ENCODE assay signal across 8 cellular contexts in genomic region chr22:22210375-22210774, GRCh38. TPM values are rescaled to one million over a fixed set of nuclear protein-coding genes. Genes with fewer than 3 reads are reported as not detected.
DNase-seq lines count a peak whose midpoint lies in the region; ATAC-seq and TF ChIP-seq lines count a peak whose summit lies in the region.

No MANE protein-coding gene starts in this region.

- TF ChIP-seq CTCF in fibroblast of mammary gland (conservative IDR thresholded peaks at IDR 0.05; ENCODE audit: control insufficient read depth, insufficient read depth, low read depth, low read length) (no peak), left ventricle myocardium inferior (IDR thresholded peaks at IDR 0.05; ENCODE audit: borderline replicate concordance) (no peak)

- peak; percentile 92 for ATAC-seq in stimulated activated naive CD8-positive, alpha-beta T cell treated with anti-CD3 and anti-CD28 coated beads, Interleukin-15, Interleukin-2, amounts not matched to agents 100 U/mL and 50 U/mL, for 24 hours

- H3K4me3 ChIP-seq in fibroblast of mammary gland (ENCODE audit: control insufficient read depth, low read depth, low read length) (no peak overlapping the region), left ventricle myocardium inferior (no peak overlapping the region)

- no peaks in the 10 kb centered on the region for H3K4me1 ChIP-seq in left ventricle myocardium inferior

- no peaks in the 10 kb centered on the region for H3K9me3 Mint-ChIP-seq in activated CD4-positive, alpha-beta memory T cell treated with anti-CD3 and anti-CD28 coated beads for 36 hours

- CTCF ChIA-PET in activated CD4-positive, alpha-beta memory T cell treated with anti-CD3 and anti-CD28 coated beads for 36 hours (lab: Charles Lee), result interaction anchor here (1.2 to 22.6 kb wide), 6 partner anchors 9 to 54 kb away, joined by 3 to 569 read pairs (median 6); partner anchors contain the start of gene VPREB1

- intact Hi-C loops in activated CD4-positive, alpha-beta memory T cell treated with anti-CD3 and anti-CD28 coated beads for 36 hours (cut with micrococcal nuclease), result loop anchor here (5.0 kb wide), 1 partner anchor 87 kb away; no protein-coding TSS in a partner anchor
- intact Hi-C loops in left ventricle myocardium inferior (cut with micrococcal nuclease), result no loop called here
- intact Hi-C loops in cardiac septum (cut with DNase I), result no loop called here

- peaks cover 89% of the 10 kb centered on the region for H3K27me3 ChIP-seq in left ventricle myocardium inferior (ENCODE audit: low read depth)

- H3K4me1 Mint-ChIP-seq in activated CD4-positive, alpha-beta memory T cell treated with anti-CD3 and anti-CD28 coated beads for 36 hours (ENCODE audit: low read depth), result peaks cover 37% of the 10 kb centered on the region

- H3K36me3 ChIP-seq in left ventricle myocardium inferior, result no peaks in the 10 kb centered on the region

- no peaks in the 10 kb centered on the region for H3K36me3 Mint-ChIP-seq in activated CD4-positive, alpha-beta memory T cell treated with anti-CD3 and anti-CD28 coated beads for 36 hours

- H3K27me3 Mint-ChIP-seq in activated CD4-positive, alpha-beta memory T cell treated with anti-CD3 and anti-CD28 coated beads for 36 hours, result no peaks in the 10 kb centered on the region

- no peak overlapping the region for H3K27ac ChIP-seq in left ventricle myocardium inferior (replicated peaks)

- H3K9me3 ChIP-seq in left ventricle myocardium inferior (replicated peaks), result no peaks in the 10 kb centered on the region

- peak overlapping the region; percentile 91 for H3K27ac Mint-ChIP-seq in activated CD4-positive, alpha-beta memory T cell treated with anti-CD3 and anti-CD28 coated beads for 36 hours

- POLR2A ChIA-PET in activated CD4-positive, alpha-beta memory T cell treated with anti-CD3 and anti-CD28 coated beads for 36 hours (lab: Charles Lee), result interaction anchor here (1.0 to 1.5 kb wide), 2 partner anchors 25 to 29 kb away, joined by 3 to 7 read pairs; no protein-coding TSS in a partner anchor

- H3K4me3 Mint-ChIP-seq in activated CD4-positive, alpha-beta memory T cell treated with anti-CD3 and anti-CD28 coated beads for 36 hours, result no peak overlapping the region

- peak; percentile 2 for DNase-seq in NOMO-1 treated with dmso at 0.1 percent for 144 hours (lab: John Stamatoyannopoulos, UW; ENCODE audit: unreplicated experiment)
- DNase-seq in NOMO-1 treated with DMSO at 0.1 percent for 48 hours (lab: John Stamatoyannopoulos, UW; ENCODE audit: unreplicated experiment), result no peak
- peak; percentile 86 for DNase-seq in activated CD4-positive, alpha-beta memory T cell treated with anti-CD3 and anti-CD28 coated beads for 36 hours
- peak; percentile 70 for DNase-seq in fibroblast of mammary gland (ENCODE audit: low read depth)
- DNase-seq in stimulated activated naive CD8-positive, alpha-beta T cell treated with anti-CD3 and anti-CD28 coated beads, Interleukin-15, Interleukin-2, amounts not matched to agents 100 U/mL and 50 U/mL, for 24 hours, result peak; percentile 68
- DNase-seq in left ventricle myocardium inferior, result no peak
- no peak for DNase-seq in NCI-H774 (lab: John Stamatoyannopoulos, UW)
- DNase-seq in cardiac septum (ENCODE audit: low spot score), result no peak

RNA-seq across cellular contexts. Expression of gene VPREB1, which starts 34.2 kb away (rescaled TPM):
- not detected for total RNA-seq in activated CD4-positive, alpha-beta memory T cell treated with anti-CD3 and anti-CD28 coated beads for 36 hours
- total RNA-seq in left ventricle myocardium inferior (not detected), cardiac septum (not detected)

Comparison
In these comparisons a context has a peak if more than half of its experiments do, and no peak if none do; other contexts are left out.
1. DNase-seq: peak in NOMO-1 treated with dmso at 0.1 percent for 144 hours (single experiment), activated CD4-positive, alpha-beta memory T cell treated with anti-CD3 and anti-CD28 coated beads for 36 hours (single experiment), fibroblast of mammary gland (single experiment) and stimulated activated naive CD8-positive, alpha-beta T cell treated with anti-CD3 and anti-CD28 coated beads, Interleukin-15, Interleukin-2, amounts not matched to agents 100 U/mL and 50 U/mL, for 24 hours (single experiment); none in NOMO-1 treated with DMSO at 0.1 percent for 48 hours (single experiment), left ventricle myocardium inferior (single experiment), NCI-H774 (single experiment) and cardiac septum (single experiment).